9 cellular contexts compared by ENCODE assay signal in genomic region chr5:103582364-103582763, GRCh38.
DNase-seq lines count a peak whose midpoint lies in the region; ATAC-seq and TF ChIP-seq lines count a peak whose summit lies in the region.
"Had no signal": no experiment of that assay in that cellular context is flagged by ENCODE, and none has a peak within 500 bp of the region (broad histone marks: within the 10 kb centered on the region; RNA-seq: fewer than 3 reads in every experiment).

No MANE protein-coding gene starts in this region.

- H3K27ac Mint-ChIP-seq in nephron: no peak overlapping the region

- no peaks in the 10 kb centered on the region for H3K9me3 Mint-ChIP-seq in nephron

- peak; percentile 34 for TF ChIP-seq CTCF in coronary artery (IDR thresholded peaks at IDR 0.05)
- TF ChIP-seq CTCF in nephron (IDR thresholded peaks at IDR 0.05; ENCODE audit: unreplicated experiment in 3 of 3): peak; percentile 49 to 62 (median 59)

- no peaks in the 10 kb centered on the region for H3K4me1 Mint-ChIP-seq in nephron

- H3K4me3 Mint-ChIP-seq in nephron: no peak overlapping the region

- H3K27ac ChIP-seq in coronary artery: no peak overlapping the region
- H3K27ac ChIP-seq: BLaER1 had no signal

- DNase-seq in NCI-H1417 (lab: John Stamatoyannopoulos, UW): peak; percentile 7 to 71 (median 65)
- no peak for DNase-seq in NCI-H1417 treated with DMSO at 0.1 percent for 48 hours (lab: John Stamatoyannopoulos, UW)
- DNase-seq in NCI-H748 (lab: John Stamatoyannopoulos, UW; ENCODE audit: unreplicated experiment): peak; percentile 74
- DNase-seq in coronary artery (ENCODE audit: low spot score): no peak

- H3K27me3 Mint-ChIP-seq in nephron (ENCODE audit: low read depth): no peaks in the 10 kb centered on the region

- H3K36me3 Mint-ChIP-seq in nephron (ENCODE audit: low read depth): no peaks in the 10 kb centered on the region

- ATAC-seq in HG03103 (IDR thresholded peaks at IDR 0.05; ENCODE audit: low read depth, unreplicated experiment) (peak; percentile 61), GM19397 (IDR thresholded peaks at IDR 0.05; ENCODE audit: unreplicated experiment) (no peak), HG02852 (IDR thresholded peaks at IDR 0.05; ENCODE audit: unreplicated experiment) (no peak)

- no peak overlapping the region for H3K4me3 ChIP-seq in coronary artery
- H3K4me3 ChIP-seq: BLaER1 had no signal

Comparison
In these comparisons a context has a peak if more than half of its experiments do, and no peak if none do; other contexts are left out.
1. DNase-seq: peak in NCI-H1417 (3 of 3) and NCI-H748 (single experiment); none in NCI-H1417 treated with DMSO at 0.1 percent for 48 hours (single experiment) and coronary artery (single experiment).